ENCODE assay signal across 19 cellular contexts in the genomic region with DNA sequence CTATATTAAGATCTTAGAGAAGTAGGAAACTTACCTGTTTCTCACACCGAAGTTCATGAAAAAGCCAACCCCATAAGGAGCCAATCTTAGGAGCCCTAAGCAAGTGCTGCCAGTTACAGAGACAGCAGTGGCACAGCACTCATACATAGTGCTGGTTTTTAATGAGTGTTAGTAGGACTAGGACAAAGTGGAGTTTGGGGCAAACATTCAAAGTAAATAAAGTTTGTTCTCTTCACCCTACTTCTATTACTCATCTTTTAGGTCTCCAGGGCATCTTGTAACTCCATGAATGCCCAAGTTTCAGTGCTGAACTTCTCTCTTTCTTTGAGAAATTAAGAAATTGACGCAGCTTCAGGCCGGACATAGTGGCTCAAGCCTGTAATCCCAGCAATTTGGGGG.
DNase-seq lines count a peak whose midpoint lies in the region; ATAC-seq, FAIRE-seq and TF ChIP-seq lines count a peak whose summit lies in the region.
"Had no signal": no experiment of that assay in that cellular context is flagged by ENCODE, and none has a peak within 500 bp of the region (broad histone marks: within the 10 kb centered on the region; RNA-seq: fewer than 3 reads in every experiment).

No MANE protein-coding gene starts in this region.

- no peak for TF ChIP-seq CTCF in astrocyte (IDR thresholded peaks at IDR 0.05; ENCODE audit: insufficient read depth, low read depth, low read length)
- no peak for TF ChIP-seq CTCF in osteoblast (IDR thresholded peaks at IDR 0.05; ENCODE audit: extremely low read depth, low read depth, low read length)
- TF ChIP-seq CTCF in endodermal cell (conservative IDR thresholded peaks at IDR 0.05) = no peak

- H2AFZ ChIP-seq in astrocyte (ENCODE audit: low read depth, low read length) (no peak overlapping the region), osteoblast (ENCODE audit: low read length) (no peak overlapping the region)
- H2AFZ ChIP-seq: PC-9 had no signal

- H3K79me2 ChIP-seq in astrocyte (ENCODE audit: insufficient read depth, low read length) (no peaks in the 10 kb centered on the region), osteoblast (ENCODE audit: insufficient read depth, low read length) (no peaks in the 10 kb centered on the region)

- H3K9me3 ChIP-seq in BLaER1 (peaks cover 13% of the 10 kb centered on the region; the same call in 1 of the 2 replicates), astrocyte (ENCODE audit: insufficient read depth, low read depth, low read length) (no peaks in the 10 kb centered on the region), osteoblast (ENCODE audit: low read depth, low read length) (no peaks in the 10 kb centered on the region), endodermal cell (ENCODE audit: control insufficient read depth, low read length) (no peaks in the 10 kb centered on the region)

- WGBS in endodermal cell (ENCODE audit: insufficient coverage in 1 of 2, insufficient read length in 1 of 2), 2 experiments = 90 to 100% methylated on average over 1 to 3 of the region's 3 CpGs

- H3K4me1 ChIP-seq in BLaER1 (peaks cover 99% of the 10 kb centered on the region), astrocyte (ENCODE audit: insufficient read depth, low read length) (peaks cover 15% of the 10 kb centered on the region), osteoblast (ENCODE audit: insufficient read depth, low read length) (peaks cover 23% of the 10 kb centered on the region), endodermal cell (ENCODE audit: control insufficient read depth, insufficient read depth, low read length) (peaks cover 8% of the 10 kb centered on the region)

- H3K4me1 Mint-ChIP-seq in astrocyte (ENCODE audit: low read depth, unreplicated experiment) = peaks cover 10% of the 10 kb centered on the region
- H3K4me1 Mint-ChIP-seq in endodermal cell = peaks cover 11% of the 10 kb centered on the region

- peaks cover 1% of the 10 kb centered on the region for H3K9me3 Mint-ChIP-seq in astrocyte (ENCODE audit: unreplicated experiment)
- H3K9me3 Mint-ChIP-seq in endodermal cell = no peaks in the 10 kb centered on the region
- H3K9me3 Mint-ChIP-seq: CD8-positive, alpha-beta T cell; IgD-negative memory B cell had no signal

- H3K27me3 ChIP-seq in BLaER1 (no peaks in the 10 kb centered on the region), astrocyte (ENCODE audit: insufficient read depth, low read length) (no peaks in the 10 kb centered on the region), osteoblast (ENCODE audit: insufficient read depth, low read length) (no peaks in the 10 kb centered on the region), endodermal cell (ENCODE audit: control insufficient read depth, insufficient read depth, low read length, poor library complexity, severe bottlenecking) (no peaks in the 10 kb centered on the region)

- no peaks in the 10 kb centered on the region for H4K20me1 ChIP-seq in BLaER1
- H4K20me1 ChIP-seq in astrocyte (ENCODE audit: insufficient read depth, low read length) = no peaks in the 10 kb centered on the region
- no peaks in the 10 kb centered on the region for H4K20me1 ChIP-seq in osteoblast (ENCODE audit: insufficient read depth, low read length)

- H3K4me3 Mint-ChIP-seq in astrocyte (ENCODE audit: unreplicated experiment) = no peak overlapping the region
- no peak overlapping the region for H3K4me3 Mint-ChIP-seq in endodermal cell

- H3K27ac ChIP-seq in BLaER1 (peak overlapping the region; percentile 94), astrocyte (ENCODE audit: low read depth, low read length) (peak overlapping the region; percentile 34), osteoblast (ENCODE audit: low read depth, low read length) (peak overlapping the region; percentile 84), endodermal cell (ENCODE audit: low read depth, low read length) (no peak overlapping the region)
- H3K27ac ChIP-seq: PC-9 had no signal

- H3K4me3 ChIP-seq in BLaER1 (peak overlapping the region; percentile 56; the same call in 1 of the 2 replicates), astrocyte (ENCODE audit: insufficient read depth, low read depth, low read length) (no peak overlapping the region), osteoblast (ENCODE audit: insufficient read depth, low read length) (peak overlapping the region; percentile 26), endodermal cell (ENCODE audit: low read length) (no peak overlapping the region)
- H3K4me3 ChIP-seq: PC-9 had no signal

- H3K36me3 Mint-ChIP-seq in astrocyte (ENCODE audit: low read depth, unreplicated experiment) (no peaks in the 10 kb centered on the region), endodermal cell (ENCODE audit: low read depth) (no peaks in the 10 kb centered on the region)
- H3K36me3 Mint-ChIP-seq: CD8-positive, alpha-beta T cell; IgD-negative memory B cell had no signal

- H3K27me3 Mint-ChIP-seq in astrocyte (ENCODE audit: low read depth, unreplicated experiment) = no peaks in the 10 kb centered on the region
- H3K27me3 Mint-ChIP-seq in endodermal cell (ENCODE audit: insufficient read depth) = no peaks in the 10 kb centered on the region
- H3K27me3 Mint-ChIP-seq: IgD-negative memory B cell had no signal

- no peak for ATAC-seq in left lobe of liver
- ATAC-seq: CD8-positive, alpha-beta T cell had no signal

- H3K9ac ChIP-seq in BLaER1 (peak overlapping the region; percentile 78), astrocyte (ENCODE audit: low read length) (no peak overlapping the region), endodermal cell (ENCODE audit: extremely low read depth, low read length, poor library complexity, severe bottlenecking) (no peak overlapping the region)

- H3K27ac Mint-ChIP-seq in astrocyte (ENCODE audit: unreplicated experiment) (peak overlapping the region; percentile 28), endodermal cell (no peak overlapping the region)
- H3K27ac Mint-ChIP-seq: CD8-positive, alpha-beta T cell; IgD-negative memory B cell had no signal

- H3K4me2 ChIP-seq in BLaER1 (peak overlapping the region; percentile 86), astrocyte (ENCODE audit: low read length) (peak overlapping the region; percentile 48), osteoblast (ENCODE audit: insufficient read depth, low read length) (peak overlapping the region; percentile 64)
- H3K4me2 ChIP-seq: PC-9 had no signal

- H3K36me3 ChIP-seq in BLaER1 (no peaks in the 10 kb centered on the region), astrocyte (ENCODE audit: insufficient read depth, low read length) (no peaks in the 10 kb centered on the region), osteoblast (ENCODE audit: insufficient read depth, low read length) (no peaks in the 10 kb centered on the region), endodermal cell (ENCODE audit: control insufficient read depth, insufficient read depth, low read length) (no peaks in the 10 kb centered on the region)

- FAIRE-seq in astrocyte (lab: Jason Lieb, UNC) = no peak
- FAIRE-seq: D721Med, GM12892 had no signal

- DNase-seq in EH (ENCODE audit: low read depth) (peak; percentile 2), astrocyte (ENCODE audit: low read depth) (no peak), osteoblast (ENCODE audit: insufficient read length, low spot score, missing footprints) (no peak), left lobe of liver (ENCODE audit: low spot score) (no peak), endodermal cell (no peak), NCI-H146 (lab: John Stamatoyannopoulos, UW) (no peak)
- DNase-seq: CD8-positive, alpha-beta T cell; DMS79; Kasumi-1; MV-4-11; NCI-H1417 treated with DMSO at 0.1 percent for 48 hours; NCI-H2029; NCI-H510A; NCI-H774; PC-9 had no signal

Comparison
In these comparisons a context has a peak if more than half of its experiments do, and no peak if none do; other contexts are left out.
1. H3K4me3 ChIP-seq: peak in BLaER1 (single experiment) and osteoblast (single experiment); none in astrocyte (single experiment) and endodermal cell (single experiment).
2. Peak in every context shown above with its lines, with median percentiles within 50 percentile points of each other: H3K4me2 ChIP-seq.